In genomic region chr9:93500571-93501298, GRCh38 we compare ENCODE assay signal across 8 cellular contexts. TPM values are rescaled to one million over a fixed set of nuclear protein-coding genes. Genes with fewer than 3 reads are reported as not detected.
A peak's percentile ranks its signal among the peaks of the same experiment; 100 is the strongest.
DNase-seq lines count a peak whose midpoint lies in the region; ATAC-seq and TF ChIP-seq lines count a peak whose summit lies in the region.

No MANE protein-coding gene starts in this region.

- TF ChIP-seq POLR2A in right lobe of liver (IDR thresholded peaks at IDR 0.05) (no peak), tibial nerve (IDR thresholded peaks at IDR 0.05) (no peak)

- H3K4me3 ChIP-seq in right lobe of liver (peak overlapping the region in 2 of 3 donors; percentile 3 to 28), tibial nerve (peak overlapping the region in 3 of 4 donors; percentile 2 to 38 (median 26))

- TF ChIP-seq CTCF in right lobe of liver (IDR thresholded peaks at IDR 0.05), result no peak
- no peak for TF ChIP-seq CTCF in tibial nerve (IDR thresholded peaks at IDR 0.05)

- no peak for DNase-seq in activated T-cell treated with anti-CD3 and anti-CD28 coated beads, Interleukin-2, amount 50 U/mL, for 72 hours
- DNase-seq in activated T-cell treated with anti-CD3 and anti-CD28 coated beads, Interleukin-2, amount 50 U/mL, for 1 hour, result no peak
- DNase-seq in activated naive CD8-positive, alpha-beta T cell treated with anti-CD3 and anti-CD28 coated beads, Interleukin-2, amount 50 U/mL, for 24 hours, result no peak
- no peak for DNase-seq in right lobe of liver
- DNase-seq in tibial nerve (ENCODE audit: low spot score in 2 of 2), result no peak
- no peak for DNase-seq in GDM1 (lab: John Stamatoyannopoulos, UW)

- H3K27ac ChIP-seq in right lobe of liver (peak overlapping the region in 2 of 3 donors; percentile 20 to 32), tibial nerve (peak overlapping the region in 3 of 4 donors; percentile 52 to 72 (median 62))

- H3K9me3 ChIP-seq in right lobe of liver (no peaks in the 10 kb centered on the region), tibial nerve (no peaks in the 10 kb centered on the region)

- no peaks in the 10 kb centered on the region for H3K27me3 Mint-ChIP-seq in activated T-cell treated with anti-CD3 and anti-CD28 coated beads, Interleukin-2, amount 50 U/mL, for 72 hours (ENCODE audit: low read depth)
- H3K27me3 Mint-ChIP-seq in activated naive CD8-positive, alpha-beta T cell treated with anti-CD3 and anti-CD28 coated beads, Interleukin-2, amount 50 U/mL, for 24 hours, result no peaks in the 10 kb centered on the region

- H3K9me3 Mint-ChIP-seq in activated T-cell treated with anti-CD3 and anti-CD28 coated beads, Interleukin-2, amount 50 U/mL, for 72 hours, result no peaks in the 10 kb centered on the region
- H3K9me3 Mint-ChIP-seq in activated naive CD8-positive, alpha-beta T cell treated with anti-CD3 and anti-CD28 coated beads, Interleukin-2, amount 50 U/mL, for 24 hours, result no peaks in the 10 kb centered on the region

- intact Hi-C loops in right lobe of liver (cut with DNase I), result no loop called here

- H3K36me3 Mint-ChIP-seq in activated T-cell treated with anti-CD3 and anti-CD28 coated beads, Interleukin-2, amount 50 U/mL, for 72 hours (ENCODE audit: insufficient read depth in 2 of 2), result peaks cover 18 to 49% of the 10 kb centered on the region in 2 donors
- H3K36me3 Mint-ChIP-seq in activated naive CD8-positive, alpha-beta T cell treated with anti-CD3 and anti-CD28 coated beads, Interleukin-2, amount 50 U/mL, for 24 hours (ENCODE audit: low read depth), result peaks cover 61% of the 10 kb centered on the region

- H3K27ac Mint-ChIP-seq in activated T-cell treated with anti-CD3 and anti-CD28 coated beads, Interleukin-2, amount 50 U/mL, for 72 hours, result peak overlapping the region; percentile 96
- H3K27ac Mint-ChIP-seq in activated naive CD8-positive, alpha-beta T cell treated with anti-CD3 and anti-CD28 coated beads, Interleukin-2, amount 50 U/mL, for 24 hours, result peak overlapping the region; percentile 61

- H3K27me3 ChIP-seq in right lobe of liver (no peaks in the 10 kb centered on the region), tibial nerve (no peaks in the 10 kb centered on the region)

- H3K4me1 ChIP-seq in right lobe of liver (peaks cover 0 to 10% (median 4%) of the 10 kb centered on the region in 4 donors), tibial nerve (peaks cover 0 to 16% (median 12%) of the 10 kb centered on the region in 4 donors)

- peak overlapping the region; percentile 74 to 83 for H3K4me3 Mint-ChIP-seq in activated T-cell treated with anti-CD3 and anti-CD28 coated beads, Interleukin-2, amount 50 U/mL, for 72 hours
- H3K4me3 Mint-ChIP-seq in activated naive CD8-positive, alpha-beta T cell treated with anti-CD3 and anti-CD28 coated beads, Interleukin-2, amount 50 U/mL, for 24 hours, result peak overlapping the region; percentile 42

- H3K36me3 ChIP-seq in right lobe of liver (peaks cover 0 to 35% (median 7%) of the 10 kb centered on the region in 4 donors), tibial nerve (peaks cover 4 to 67% (median 11%) of the 10 kb centered on the region in 3 donors)

- TF ChIP-seq EP300 in tibial nerve (IDR thresholded peaks at IDR 0.05), result no peak

- H3K4me1 Mint-ChIP-seq in activated T-cell treated with anti-CD3 and anti-CD28 coated beads, Interleukin-2, amount 50 U/mL, for 72 hours (ENCODE audit: low read depth), result peaks cover 53% of the 10 kb centered on the region
- H3K4me1 Mint-ChIP-seq in activated naive CD8-positive, alpha-beta T cell treated with anti-CD3 and anti-CD28 coated beads, Interleukin-2, amount 50 U/mL, for 24 hours, result peaks cover 51% of the 10 kb centered on the region

- 83% methylated on average over 4 of the region's 4 CpGs for WGBS in right lobe of liver (ENCODE audit: insufficient coverage, low coverage, low lambda C conversion rate, missing lambda C conversion rate)
- WGBS in tibial nerve, 2 donors, result 85 to 88% methylated on average over 4 of the region's 4 CpGs

- no peak for ATAC-seq in activated T-cell treated with anti-CD3 and anti-CD28 coated beads, Interleukin-2, amount 50 U/mL, for 72 hours (replicated peaks in 1 of 2)
- ATAC-seq in activated naive CD8-positive, alpha-beta T cell treated with anti-CD3 and anti-CD28 coated beads, Interleukin-2, amount 50 U/mL, for 24 hours, result no peak
- ATAC-seq in right lobe of liver (peak in 2 of 4 donors; percentile 9 to 27), GM21825 (IDR thresholded peaks at IDR 0.05; ENCODE audit: unreplicated experiment) (no peak), HG02571 (IDR thresholded peaks at IDR 0.05; ENCODE audit: unreplicated experiment) (no peak)

RNA-seq across cellular contexts. Expression of gene FAM120AOS, which starts 47.4 kb away (rescaled TPM):
- 10 to 100 TPM; 34.8 to 36.7 TPM for total RNA-seq in activated T-cell treated with anti-CD3 and anti-CD28 coated beads, Interleukin-2, amount 50 U/mL, for 72 hours
- 10 to 100 TPM; 14.4 to 20.8 (median 17.9) TPM for total RNA-seq in right lobe of liver
- total RNA-seq in tibial nerve, result 10 to 100 TPM; 49.4 to 60.8 (median 54.1) TPM

RNA-seq across cellular contexts. Expression of gene FAM120A, which starts 49.2 kb away (rescaled TPM):
- total RNA-seq in activated T-cell treated with anti-CD3 and anti-CD28 coated beads, Interleukin-2, amount 50 U/mL, for 72 hours, result 100 to 1,000 TPM; 127 to 135 TPM
- 10 to 100 TPM; 61.9 to 92.1 (median 76.0) TPM for total RNA-seq in right lobe of liver
- 100 to 1,000 TPM in 1 of 4 donors, 10 to 100 TPM in 3; 72.3 to 106 (median 76.1) TPM for total RNA-seq in tibial nerve
